ENCODE assay signal across 2 cellular contexts in the genomic region with DNA sequence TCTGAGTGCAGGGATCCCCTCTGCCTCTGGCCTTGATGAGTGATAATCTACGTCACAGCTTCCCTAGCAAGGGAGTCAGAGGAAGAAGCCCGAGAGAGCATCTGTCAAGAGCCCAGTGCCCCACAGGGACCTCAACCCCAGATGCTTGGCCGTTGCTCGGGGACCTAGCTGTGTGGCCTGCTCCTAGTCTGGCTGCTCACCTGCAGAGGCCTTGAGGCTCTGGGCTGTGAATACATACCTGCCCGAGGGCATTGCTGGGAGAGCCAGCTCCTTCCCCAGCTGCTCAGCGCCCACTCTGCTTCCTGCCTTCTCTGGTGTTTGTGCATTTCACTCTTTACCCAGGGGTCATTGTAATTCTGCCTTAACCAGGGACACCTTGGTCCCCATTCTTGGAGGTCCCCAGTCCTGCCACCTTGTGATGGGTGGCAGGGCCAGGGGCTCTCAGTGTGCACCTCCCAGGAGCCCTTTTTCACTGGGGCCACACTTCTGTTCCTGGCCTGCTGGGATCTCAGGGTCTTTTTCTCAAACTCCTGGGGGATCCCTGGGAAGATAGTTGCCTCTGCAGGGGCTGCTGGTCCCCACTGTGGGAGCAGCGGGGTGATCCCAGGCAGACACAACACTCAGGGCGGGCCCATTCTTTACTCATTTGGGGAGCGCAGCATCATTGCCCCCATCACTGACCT.
A peak's percentile ranks its signal among the peaks of the same experiment; 100 is the strongest.
TF ChIP-seq lines count a peak whose summit lies in the region.

No MANE protein-coding gene starts in this region.

TF ChIP-seq in SK-N-SH, 30 proteins besides CTCF, POLR2A, EP300 and RAD21:
- TF ChIP-seq GATA2 (CRISPR knock-in tag; IDR thresholded peaks at IDR 0.05) (0 out of 2 replicates have a peak, but pooled peaks have one; percentile 21), NFIC (IDR thresholded peaks at IDR 0.05; ENCODE audit: borderline replicate concordance) (no peak)

TF ChIP-seq in SK-N-SH treated with all-trans-retinoic acid at 6 μM for 48 hours, 23 proteins besides CTCF, POLR2A, EP300 and RAD21:
- TF ChIP-seq PATZ1 (CRISPR knock-in tag; IDR thresholded peaks at IDR 0.05; ENCODE audit: borderline replicate concordance) (no peak), ZNF8 (CRISPR knock-in tag; IDR thresholded peaks at IDR 0.05) (no peak), PPARA (CRISPR knock-in tag; IDR thresholded peaks at IDR 0.05; ENCODE audit: borderline replicate concordance) (no peak)
